In the genomic region with DNA sequence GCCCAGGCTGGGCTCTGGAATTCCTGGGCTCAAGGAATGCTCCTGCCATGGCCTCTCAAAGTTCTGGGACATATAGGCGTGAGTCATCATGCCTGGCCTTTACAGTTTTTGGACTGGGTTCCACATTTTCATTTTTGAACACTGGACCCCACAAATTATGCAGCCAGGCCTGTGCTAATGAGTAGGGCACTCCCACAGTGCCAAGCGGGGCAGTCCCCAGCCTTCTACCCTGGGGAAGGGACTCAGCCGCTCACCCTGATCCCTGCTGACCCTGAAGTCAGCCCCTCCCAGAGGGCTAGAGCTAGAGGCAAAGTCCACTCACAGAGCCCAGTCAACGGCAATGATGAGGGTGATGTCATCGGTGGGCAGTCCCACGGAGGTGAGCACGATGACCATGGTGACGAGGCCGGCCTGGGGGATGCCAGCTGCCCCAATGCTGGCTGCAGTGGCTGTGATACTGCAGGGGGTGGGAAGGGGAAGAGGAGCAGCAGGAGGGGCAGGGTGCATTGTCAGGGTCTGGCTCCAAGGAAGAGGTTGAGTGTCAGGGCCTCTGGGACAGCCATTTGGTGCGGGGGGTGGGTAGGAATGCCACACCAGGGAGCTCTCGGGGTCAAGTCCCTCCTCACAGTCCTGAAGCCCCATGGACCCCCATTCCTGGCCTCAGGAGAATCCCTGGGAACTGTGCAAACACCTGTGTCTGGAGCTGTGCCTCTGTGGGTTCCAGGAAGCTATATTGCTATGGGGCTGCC, we compare ENCODE assay signal across 20 cellular contexts. TPM values are rescaled to one million over a fixed set of nuclear protein-coding genes. Genes with fewer than 3 reads are reported as not detected.
DNase-seq lines count a peak whose midpoint lies in the region; ATAC-seq and TF ChIP-seq lines count a peak whose summit lies in the region.
"Had no signal": no experiment of that assay in that cellular context is flagged by ENCODE, and none has a peak within 500 bp of the region (broad histone marks: within the 10 kb centered on the region; RNA-seq: fewer than 3 reads in every experiment).

No MANE protein-coding gene starts in this region.

- H3K9me2 ChIP-seq in PC-3 (replicated peaks; ENCODE audit: low read length) = no peaks in the 10 kb centered on the region

- H3F3A ChIP-seq in PC-3 (ENCODE audit: low read length, unreplicated experiment) = no peaks in the 10 kb centered on the region

- no peak for TF ChIP-seq POLR2A in stomach (IDR thresholded peaks at IDR 0.05)

- no peak overlapping the region for H2AFZ ChIP-seq in PC-3 (ENCODE audit: low read length)

- no peak for ATAC-seq in left cardiac atrium
- no peak for ATAC-seq in PC-3
- ATAC-seq: foreskin keratinocyte, GM12878 had no signal

- POLR2A ChIA-PET in PC-3 (lab: Charles Lee; ENCODE audit: unreplicated experiment) = no interaction called here

- no peaks in the 10 kb centered on the region for H3K79me2 ChIP-seq in PC-3 (ENCODE audit: low read length)

- H3K9ac ChIP-seq in PC-3 (ENCODE audit: low read length) = no peak overlapping the region

- TF ChIP-seq CTCF in WERI-Rb-1 (IDR thresholded peaks at IDR 0.05; ENCODE audit: low read depth, low read length) (no peak), stomach (IDR thresholded peaks at IDR 0.05) (no peak), PC-3 (conservative IDR thresholded peaks at IDR 0.05; ENCODE audit: low read depth, low read length) (no peak)

- CTCF ChIA-PET in PC-3 (lab: Charles Lee) = no interaction called here

- H3K9me3 ChIP-seq in WERI-Rb-1 (ENCODE audit: severe bottlenecking) (no peaks in the 10 kb centered on the region), stomach (no peaks in the 10 kb centered on the region), PC-3 (ENCODE audit: low read length) (no peaks in the 10 kb centered on the region)

- H4K20me1 ChIP-seq in PC-3 (ENCODE audit: low read length) = no peaks in the 10 kb centered on the region

- no peak overlapping the region for H3K4me2 ChIP-seq in PC-3 (ENCODE audit: low read length)

- no TSS peak for BruUV-seq in PC-3 (replicated peaks; lab: Mats Ljungman, UMichigan)

- WGBS in stomach, 5 donors = 72 to 87% (median 78%) methylated on average over 10 to 11 of the region's 11 CpGs

- no peaks in the 10 kb centered on the region for H3K27me3 ChIP-seq in WERI-Rb-1 (ENCODE audit: insufficient read depth, low read depth, severe bottlenecking)
- peaks cover 0 to 5% (median 0%) of the 10 kb centered on the region in 3 donors for H3K27me3 ChIP-seq in stomach
- H3K27me3 ChIP-seq in PC-3 (ENCODE audit: low read length) = no peaks in the 10 kb centered on the region
- H3K27me3 ChIP-seq: foreskin keratinocyte had no signal

- H3K27ac ChIP-seq in WERI-Rb-1 = peak overlapping the region; percentile 92
- H3K27ac ChIP-seq in stomach = peak overlapping the region in 2 of 5 donors; percentile 8 to 37
- H3K27ac ChIP-seq in PC-3 (ENCODE audit: low read length) = no peak overlapping the region
- H3K27ac ChIP-seq: 22Rv1, foreskin keratinocyte had no signal

- H3K36me3 ChIP-seq in WERI-Rb-1 = peaks cover 81% of the 10 kb centered on the region
- H3K36me3 ChIP-seq in stomach = peaks cover 0 to 34% (median under 1%) of the 10 kb centered on the region in 4 donors
- H3K36me3 ChIP-seq in PC-3 (ENCODE audit: low read depth, low read length) = no peaks in the 10 kb centered on the region

- DNase-seq in DMS53 (lab: John Stamatoyannopoulos, UW) (peak; percentile 52), DMS53 treated with DMSO at 0.1 percent for 48 hours (lab: John Stamatoyannopoulos, UW; ENCODE audit: unreplicated experiment) (no peak), WERI-Rb-1 (peak; percentile 32), left kidney (ENCODE audit: low read depth, low spot score) (peak; percentile 25), stomach (peak; percentile 34), left cardiac atrium (no peak), PC-3 (no peak)
- no peak for DNase-seq in activated T-cell treated with anti-CD3 and anti-CD28 coated beads, Interleukin-2, amount 50 U/mL, for 1 hour
- DNase-seq: activated gamma-delta T cell treated with Interleukin-2 at 50 U/mL for 16 hours; CD4-positive, CD25-positive, alpha-beta regulatory T cell; effector CD8-positive, alpha-beta T cell; foreskin keratinocyte; mesendoderm; NCI-H2029; occipital lobe had no signal

- H3K4me3 ChIP-seq in WERI-Rb-1 (ENCODE audit: low read depth, low read length) (no peak overlapping the region), stomach (no peak overlapping the region), PC-3 (ENCODE audit: low read length) (no peak overlapping the region)
- H3K4me3 ChIP-seq: GM12878 had no signal

- intact Hi-C loops in stomach (cut with DNase I; ENCODE audit: low total_unique reads) (no loop called here), left cardiac atrium (cut with DNase I) (no loop called here), PC-3 (cut with micrococcal nuclease) (no loop called here)

- TF ChIP-seq EP300 in stomach (IDR thresholded peaks at IDR 0.05) = no peak

- H3K4me1 ChIP-seq in stomach (peaks cover 10 to 36% (median 26%) of the 10 kb centered on the region in 4 donors), PC-3 (ENCODE audit: insufficient read depth, low read length) (peaks cover 14% of the 10 kb centered on the region)
- H3K4me1 ChIP-seq: foreskin keratinocyte had no signal

RNA-seq across cellular contexts. Expression of gene PODN, which starts 27.6 kb away (rescaled TPM):
- 100 to 1,000 TPM in 3 of 5 donors, 10 to 100 TPM in 2; 19.8 to 356 (median 128) TPM for total RNA-seq in stomach
- 10 to 100 TPM in 1 of 3 donors, 1 to 10 TPM in 2; 8.3 to 18.4 (median 9.6) TPM for polyA plus RNA-seq in stomach
- total RNA-seq in left cardiac atrium = 10 to 100 TPM; 28.6 to 84.9 TPM
- total RNA-seq in PC-3 (2014; rRNA removed) = not detected in 2 replicates
- total RNA-seq: CD4-positive, CD25-positive, alpha-beta regulatory T cell; foreskin keratinocyte; MCF 10A; OCI-LY7 had no signal
- polyA plus RNA-seq: CD4-positive, CD25-positive, alpha-beta regulatory T cell; foreskin keratinocyte; GM12878 had no signal

RNA-seq across cellular contexts. Expression of gene SLC1A7, which starts 52.8 kb away (rescaled TPM):
- total RNA-seq in stomach = under 1 TPM in 2 of 5 donors, not detected in 3; 0.29 to 0.45 TPM
- polyA plus RNA-seq in stomach = under 1 TPM in 1 of 3 donors, not detected in 2; 0.08 TPM
- total RNA-seq in left cardiac atrium = under 1 TPM; 0.31 to 0.85 TPM
- total RNA-seq in PC-3 (2014; rRNA removed) = 0.23 and 0.26 TPM in 2 replicates
- total RNA-seq: bronchial epithelial cell; CD4-positive, CD25-positive, alpha-beta regulatory T cell; foreskin keratinocyte; GM12878; MCF 10A; occipital lobe; OCI-LY7 had no signal
- polyA plus RNA-seq: CD4-positive, CD25-positive, alpha-beta regulatory T cell; foreskin keratinocyte; GM12878 had no signal

Comparison
In these comparisons a context has a peak if more than half of its experiments do, and no peak if none do; other contexts are left out.
1. DNase-seq: peak in DMS53 (single experiment), WERI-Rb-1 (single experiment), left kidney (single experiment) and stomach (single experiment); none in DMS53 treated with DMSO at 0.1 percent for 48 hours (single experiment), activated T-cell treated with anti-CD3 and anti-CD28 coated beads, Interleukin-2, amount 50 U/mL, for 1 hour (single experiment), left cardiac atrium (single experiment) and PC-3 (single experiment).
2. RNA of gene PODN, which starts 27.6 kb away (total RNA-seq): 19.8 to 356 TPM in stomach and 28.6 to 84.9 TPM in left cardiac atrium; not detected in PC-3; every median in the first group is over 10 times any median in the second.